16 cellular contexts compared by ENCODE assay signal in genomic region chr16:68228652-68229051, GRCh38. TPM values are rescaled to one million over a fixed set of nuclear protein-coding genes. Genes with fewer than 3 reads are reported as not detected.
DNase-seq lines count a peak whose midpoint lies in the region; ATAC-seq, FAIRE-seq and TF ChIP-seq lines count a peak whose summit lies in the region.
"Had no signal": no experiment of that assay in that cellular context is flagged by ENCODE, and none has a peak within 500 bp of the region (broad histone marks: within the 10 kb centered on the region; RNA-seq: fewer than 3 reads in every experiment).

No MANE protein-coding gene starts in this region.

- H3K27ac Mint-ChIP-seq in activated B cell treated with CpG ODN at 0.5 μM for 24 hours = peak overlapping the region; percentile 18

- peaks cover 12 to 15% of the 10 kb centered on the region in 2 donors for H3K4me1 ChIP-seq in kidney (ENCODE audit: control insufficient read depth in 1 of 2, insufficient read depth in 1 of 2, low read depth in 1 of 2, low read length in 2 of 2)
- H3K4me1 ChIP-seq in psoas muscle = peaks cover 32% of the 10 kb centered on the region

- H3K4me3 Mint-ChIP-seq in activated B cell treated with CpG ODN at 0.5 μM for 24 hours = no peak overlapping the region
- H3K4me3 Mint-ChIP-seq: central memory CD8-positive, alpha-beta T cell; stimulated activated naive B cell treated with anti-CD40 and anti-IgM and Interleukin-4, amounts not matched to agents 10 μg/mL and 1 μg/mL and 100 μg/mL, for 72 hours had no signal

- WGBS in psoas muscle, 3 donors = 56 to 77% (median 61%) methylated on average over 3 of the region's 3 CpGs

- H3K9ac ChIP-seq in kidney (ENCODE audit: low read length in 2 of 2) = no peak overlapping the region

- TF ChIP-seq CTCF in GM20000 (IDR thresholded peaks at IDR 0.05; ENCODE audit: extremely low read depth, missing control alignments) (no peak), activated B cell treated with CpG ODN at 0.5 μM for 24 hours (IDR thresholded peaks at IDR 0.05) (no peak), kidney (IDR thresholded peaks at IDR 0.05; ENCODE audit: borderline replicate concordance, extremely low read depth, insufficient read depth) (no peak), psoas muscle (IDR thresholded peaks at IDR 0.05) (no peak)

- no peak for FAIRE-seq in kidney (lab: Jason Lieb, UNC)

- H3K9me3 Mint-ChIP-seq in activated B cell treated with CpG ODN at 0.5 μM for 24 hours = no peaks in the 10 kb centered on the region
- H3K9me3 Mint-ChIP-seq: central memory CD8-positive, alpha-beta T cell; stimulated activated naive B cell treated with anti-CD40 and anti-IgM and Interleukin-4, amounts not matched to agents 10 μg/mL and 1 μg/mL and 100 μg/mL, for 72 hours had no signal

- ATAC-seq in activated B cell treated with CpG ODN at 0.5 μM for 24 hours (ENCODE audit: low read depth) (no peak), psoas muscle (peak in 1 of 4 donors; percentile 9), HG02885 (IDR thresholded peaks at IDR 0.05; ENCODE audit: poor library complexity, unreplicated experiment) (no peak), esophagus mucosa (no peak), HG03520 (IDR thresholded peaks at IDR 0.05; ENCODE audit: unreplicated experiment) (no peak)

- intact Hi-C loops in activated B cell treated with CpG ODN at 0.5 μM for 24 hours (cut with micrococcal nuclease) = loop anchor here (1.0 to 2.0 kb wide), 7 partner anchors 134 to 412 kb away; no protein-coding TSS in a partner anchor
- intact Hi-C loops in kidney (cut with DNase I) = no loop called here
- intact Hi-C loops in psoas muscle (cut with DNase I) = loop anchor here (5.0 kb wide), 3 partner anchors 131 to 156 kb away; no protein-coding TSS in a partner anchor

- peaks cover 29% of the 10 kb centered on the region for H3K36me3 Mint-ChIP-seq in activated B cell treated with CpG ODN at 0.5 μM for 24 hours (ENCODE audit: low read depth)

- no peak overlapping the region for H3K4me3 ChIP-seq in kidney (ENCODE audit: low read length in 2 of 2)
- H3K4me3 ChIP-seq in psoas muscle = no peak overlapping the region
- H3K4me3 ChIP-seq: esophagus squamous epithelium, left ventricle myocardium inferior, tibial nerve had no signal

- no peaks in the 10 kb centered on the region for H3K27me3 Mint-ChIP-seq in activated B cell treated with CpG ODN at 0.5 μM for 24 hours
- H3K27me3 Mint-ChIP-seq: central memory CD8-positive, alpha-beta T cell; stimulated activated naive B cell treated with anti-CD40 and anti-IgM and Interleukin-4, amounts not matched to agents 10 μg/mL and 1 μg/mL and 100 μg/mL, for 72 hours had no signal

- DNase-seq in GM20000 (ENCODE audit: low spot score) = peak; percentile 3
- no peak for DNase-seq in activated B cell treated with CpG ODN at 0.5 μM for 24 hours
- peak; percentile 30 for DNase-seq in kidney
- DNase-seq in psoas muscle = no peak
- DNase-seq in OCI-M2 (lab: John Stamatoyannopoulos, UW; ENCODE audit: unreplicated experiment) = no peak
- DNase-seq: esophagus squamous epithelium; GOT3; left ventricle myocardium inferior; SHP77 treated with DMSO at 0.1 percent for 48 hours; stimulated activated naive B cell treated with anti-CD40 and anti-IgM and Interleukin-4, amounts not matched to agents 10 μg/mL and 1 μg/mL and 100 μg/mL, for 72 hours had no signal

- CTCF ChIA-PET in activated B cell treated with CpG ODN at 0.5 μM for 24 hours (lab: Charles Lee) = interaction anchor here (0.8 to 5.1 kb wide), 13 partner anchors 8 to 556 kb away, joined by 3 to 42 read pairs (median 4); no protein-coding TSS in a partner anchor

- peaks cover 19 to 31% of the 10 kb centered on the region in 2 donors for H3K36me3 ChIP-seq in kidney (ENCODE audit: control insufficient read depth in 1 of 2, insufficient read depth in 2 of 2, low read length in 2 of 2)
- peaks cover 2 to 41% of the 10 kb centered on the region in 2 donors for H3K36me3 ChIP-seq in psoas muscle (ENCODE audit: insufficient read depth in 1 of 2, low read depth in 1 of 2)
- H3K36me3 ChIP-seq: left ventricle myocardium inferior had no signal

- peaks cover 33% of the 10 kb centered on the region for H3K4me1 Mint-ChIP-seq in activated B cell treated with CpG ODN at 0.5 μM for 24 hours

- H3K27me3 ChIP-seq in psoas muscle (ENCODE audit: insufficient read depth in 3 of 3, low read length in 2 of 3) = no peaks in the 10 kb centered on the region
- H3K27me3 ChIP-seq: esophagus squamous epithelium, tibial nerve had no signal

- POLR2A ChIA-PET in activated B cell treated with CpG ODN at 0.5 μM for 24 hours (lab: Charles Lee) = interaction anchor here (1.5 kb wide), 1 partner anchor 109 kb away, joined by 4 read pairs; no protein-coding TSS in a partner anchor

- H3K27ac ChIP-seq in kidney (ENCODE audit: low read depth in 2 of 2, low read length in 2 of 2) (no peak overlapping the region), psoas muscle (peak overlapping the region; percentile 80)

- H3K9me3 ChIP-seq in kidney (ENCODE audit: control insufficient read depth in 1 of 2, low read length in 2 of 2) (no peaks in the 10 kb centered on the region), psoas muscle (no peaks in the 10 kb centered on the region)
- H3K9me3 ChIP-seq: esophagus squamous epithelium, left ventricle myocardium inferior, tibial nerve had no signal

RNA-seq across cellular contexts. Expression of gene ESRP2, which starts 7.3 kb away (rescaled TPM):
- 0.10 and 0.40 TPM in 2 replicates for total RNA-seq in activated B cell treated with CpG ODN at 0.5 μM for 24 hours
- 32.9 TPM for total RNA-seq in kidney
- polyA plus RNA-seq in kidney (ENCODE audit: insufficient read depth, low read depth, low replicate concordance) = 19.1 TPM
- total RNA-seq in psoas muscle = not detected
- under 1 TPM; 0.03 to 0.08 (median 0.05) TPM for polyA plus RNA-seq in psoas muscle
- 82.1 TPM for total RNA-seq in esophagus mucosa
- total RNA-seq: T-helper 1 cell treated with Interleukin-12 subunit alpha and Interleukin-12 subunit beta and Interleukin-4 antibody, amounts not matched to agents 30 ng/mL and 1 ng/mL, for 36 hours had no signal

RNA-seq across cellular contexts. Expression of gene PLA2G15, which starts 16.5 kb away (rescaled TPM):
- total RNA-seq in activated B cell treated with CpG ODN at 0.5 μM for 24 hours (5.7 and 8.6 TPM in 2 replicates), kidney (35.1 TPM), psoas muscle (10 to 100 TPM; 28.0 to 65.0 (median 31.0) TPM), esophagus mucosa (4.8 TPM)
- polyA plus RNA-seq in kidney (ENCODE audit: insufficient read depth, low read depth, low replicate concordance) (44.4 TPM), psoas muscle (10 to 100 TPM; 13.0 to 31.7 (median 22.6) TPM)

RNA-seq across cellular contexts. Expression of gene SLC7A6, which starts 35.7 kb away (rescaled TPM):
- total RNA-seq in activated B cell treated with CpG ODN at 0.5 μM for 24 hours (52.5 and 54.1 TPM in 2 replicates), kidney (24.0 TPM), psoas muscle (100 to 1,000 TPM in 1 of 4 donors, 10 to 100 TPM in 3; 25.6 to 217 (median 70.5) TPM), esophagus mucosa (4.7 TPM)
- polyA plus RNA-seq in kidney (ENCODE audit: insufficient read depth, low read depth, low replicate concordance) (5.0 TPM), psoas muscle (10 to 100 TPM in 2 of 3 donors, 1 to 10 TPM in 1; 9.2 to 55.2 (median 36.4) TPM)

Comparison
In these comparisons a context has a peak if more than half of its experiments do, and no peak if none do; other contexts are left out.
1. DNase-seq: peak in GM20000 (single experiment) and kidney (single experiment); none in activated B cell treated with CpG ODN at 0.5 μM for 24 hours (single experiment), psoas muscle (0 of 2) and OCI-M2 (single experiment).
2. RNA of gene ESRP2, which starts 7.3 kb away (total RNA-seq): 82.1 TPM in esophagus mucosa (single experiment) and 32.9 TPM in kidney (single experiment); 0.10 to 0.40 TPM in activated B cell treated with CpG ODN at 0.5 μM for 24 hours and not detected in psoas muscle; every median in the first group is over 10 times any median in the second.